ENCODE assay signal across 8 cellular contexts in the genomic region with DNA sequence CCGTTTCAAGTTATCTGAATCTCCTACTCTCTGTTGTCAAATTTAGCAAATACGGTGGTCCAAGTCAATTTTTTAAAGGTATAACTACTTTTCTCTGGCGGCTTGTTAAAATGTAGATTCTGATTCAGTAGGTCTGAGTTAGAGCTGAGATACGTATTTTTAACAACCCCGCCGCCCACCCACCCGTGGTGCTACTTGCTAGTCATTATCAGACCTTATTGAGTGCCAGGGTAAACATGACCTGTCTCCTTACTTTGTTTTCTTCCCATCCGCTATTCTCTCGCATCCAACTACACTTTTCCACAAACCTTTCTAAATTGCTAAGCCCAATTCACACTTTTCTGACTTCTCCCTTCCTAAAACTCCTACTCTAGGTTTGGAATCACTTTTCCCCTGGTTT. TPM values are rescaled to one million over a fixed set of nuclear protein-coding genes. Genes with fewer than 3 reads are reported as not detected.
A peak's percentile ranks its signal among the peaks of the same experiment; 100 is the strongest.
DNase-seq lines count a peak whose midpoint lies in the region; ATAC-seq, FAIRE-seq and TF ChIP-seq lines count a peak whose summit lies in the region.

No MANE protein-coding gene starts in this region.

- H3K36me3 Mint-ChIP-seq in activated naive CD4-positive, alpha-beta T cell treated with anti-CD3 and anti-CD28 coated beads, Interleukin-2, amount 50 U/mL, for 72 hours = peaks cover 26 to 29% of the 10 kb centered on the region in 2 donors

- ATAC-seq in heart right ventricle (no peak), HepG2 (no peak), HG03175 (IDR thresholded peaks at IDR 0.05; ENCODE audit: unreplicated experiment) (no peak), HG02642 (IDR thresholded peaks at IDR 0.05; ENCODE audit: poor library complexity, unreplicated experiment) (no peak), GM18873 (IDR thresholded peaks at IDR 0.05; ENCODE audit: low FRiP score, unreplicated experiment) (no peak)
- ATAC-seq in activated naive CD4-positive, alpha-beta T cell treated with anti-CD3 and anti-CD28 coated beads, Interleukin-2, amount 50 U/mL, for 72 hours = no peak

- peak overlapping the region; percentile 95 for H3K9ac ChIP-seq in HepG2 (ENCODE audit: insufficient read depth, low read depth, low read length)
- peak overlapping the region; percentile 96 to 99 for H3K9ac ChIP-seq in stomach smooth muscle (ENCODE audit: low read length in 2 of 2)

- H3K27ac ChIP-seq in heart right ventricle = peak overlapping the region in 9 of 10 donors; percentile 93 to 99 (median 97)
- H3K27ac ChIP-seq in HepG2 (ENCODE audit: extremely low read length, insufficient read depth, low read length) = peak overlapping the region; percentile 98
- H3K27ac ChIP-seq in stomach smooth muscle (ENCODE audit: low read length) = peak overlapping the region; percentile 96

- CTCF ChIA-PET in HepG2 (lab: Yijun Ruan, JAX; ENCODE audit: low intra/inter-chr PET ratio, low total read pairs) = no interaction called here

- intact Hi-C loops in heart right ventricle (cut with DNase I) (loop anchor here in 7 of 10 donors (1.0 to 10.0 kb wide), 6 partner anchors 9 to 55 kb away; partner anchors contain the start of genes CAAP1 (in 6 of the 7) and IFT74 (in 2 of the 7)), cardiac septum (cut with DNase I) (loop anchor here (1.0 to 2.0 kb wide), 2 partner anchors 9 to 55 kb away; partner anchors contain the start of genes CAAP1 and IFT74), HepG2 (cut with micrococcal nuclease; ENCODE audit: unreplicated experiment) (loop anchor here (1.0 kb wide), 2 partner anchors 9 to 55 kb away; partner anchors contain the start of genes CAAP1 and IFT74)

- peak overlapping the region; percentile 89 for H3K4me2 ChIP-seq in HepG2 (ENCODE audit: low read depth, low read length)

- peak overlapping the region; percentile 87 for H2AFZ ChIP-seq in HepG2 (ENCODE audit: low read length)

- H3K4me1 ChIP-seq in heart right ventricle (peaks cover 0 to 40% (median 36%) of the 10 kb centered on the region in 9 donors), HepG2 (ENCODE audit: insufficient read depth, low read length) (peaks cover 54% of the 10 kb centered on the region), stomach smooth muscle (ENCODE audit: control insufficient read depth, insufficient read depth, low read length) (peaks cover 10% of the 10 kb centered on the region)

- H3K4me3 ChIP-seq in heart right ventricle (peak overlapping the region; percentile 74 to 99 (median 94)), HepG2 (replicated peaks in 1 of 3; ENCODE audit: insufficient read depth in 1 of 3, low read depth in 2 of 3, low read length in 3 of 3) (peak overlapping the region; percentile 90 to 98 (median 93)), stomach smooth muscle (ENCODE audit: low read length in 2 of 2) (peak overlapping the region; percentile 93 to 95)

- in situ Hi-C loops in HepG2 (cut with HindIII; ENCODE audit: extremely low pct_ligation_motif_present, low pct_unique_long_range_greater_than_20kb) = no loop called here

- POLR2A ChIA-PET in HepG2 (lab: Yijun Ruan, JAX) = interaction anchor here (1.9 to 2.2 kb wide), 2 partner anchors 8 to 55 kb away, joined by 17 to 30 read pairs; partner anchors contain the start of genes CAAP1 and IFT74

- H3K79me2 ChIP-seq in HepG2 (ENCODE audit: insufficient read depth, low read length) = peaks cover 39% of the 10 kb centered on the region

- TF ChIP-seq RAD21 in HepG2 (CRISPR knock-in tag; IDR thresholded peaks at IDR 0.05) = no peak

- FAIRE-seq in HepG2 (lab: Jason Lieb, UNC) = no peak

- 2 to 5% methylated on average over 9 of the region's 9 CpGs for WGBS in heart right ventricle, 2 donors
- under 1% methylated on average over 9 of the region's 9 CpGs for WGBS in HepG2 (ENCODE audit: low lambda C conversion rate)

- H3K27me3 ChIP-seq in heart right ventricle = no peaks in the 10 kb centered on the region
- H3K27me3 ChIP-seq in HepG2 (ENCODE audit: control insufficient read depth in 1 of 2, insufficient read depth in 2 of 2, low read length in 2 of 2) = no peaks in the 10 kb centered on the region; a peak in 1 of 5 replicates
- H3K27me3 ChIP-seq in stomach smooth muscle (ENCODE audit: control insufficient read depth in 1 of 2, insufficient read depth in 2 of 2, low read length in 2 of 2) = no peaks in the 10 kb centered on the region

- H3K9me3 ChIP-seq in heart right ventricle (no peaks in the 10 kb centered on the region), HepG2 (ENCODE audit: low read length) (no peaks in the 10 kb centered on the region), stomach smooth muscle (ENCODE audit: control insufficient read depth in 2 of 2, low read length in 2 of 2) (no peaks in the 10 kb centered on the region)

- peak overlapping the region; percentile 97 to 100 for H3K27ac Mint-ChIP-seq in activated naive CD4-positive, alpha-beta T cell treated with anti-CD3 and anti-CD28 coated beads, Interleukin-2, amount 50 U/mL, for 72 hours

- no peak for DNase-seq in heart right ventricle
- no peak for DNase-seq in cardiac septum (ENCODE audit: low spot score)
- DNase-seq in activated naive CD4-positive, alpha-beta T cell treated with anti-CD3 and anti-CD28 coated beads, Interleukin-2, amount 50 U/mL, for 72 hours (ENCODE audit: low spot score in 2 of 2) = peak in 1 of 2 donors; percentile 11
- no peak for DNase-seq in HepG2 (ENCODE audit: low spot score)

- H4K20me1 ChIP-seq in HepG2 (ENCODE audit: insufficient read depth, low read length) = 0 out of 2 replicates have a peak, but pooled peaks cover 2% of the 10 kb centered on the region

- no peak for TF ChIP-seq POLR2A in HepG2 (IDR thresholded peaks at IDR 0.05; ENCODE audit: insufficient read depth in 1 of 2, low read depth in 2 of 2, low read length in 2 of 2)

- no peaks in the 10 kb centered on the region for H3K9me3 Mint-ChIP-seq in activated naive CD4-positive, alpha-beta T cell treated with anti-CD3 and anti-CD28 coated beads, Interleukin-2, amount 50 U/mL, for 72 hours

- TSS peak; percentile 87 for BruUV-seq in HepG2 (replicated peaks; lab: Mats Ljungman, UMichigan)

- peaks cover 0 to 6% (median 0%) of the 10 kb centered on the region in 9 donors for H3K36me3 ChIP-seq in heart right ventricle
- H3K36me3 ChIP-seq in HepG2 (replicated peaks in 1 of 2; ENCODE audit: control insufficient read depth in 1 of 2, insufficient read depth in 2 of 2, low read length in 2 of 2) = no peaks in the 10 kb centered on the region
- H3K36me3 ChIP-seq in stomach smooth muscle (ENCODE audit: control insufficient read depth in 2 of 2, insufficient read depth in 2 of 2, low read length in 2 of 2) = peaks cover 0 to 5% of the 10 kb centered on the region in 2 donors

- no peak for TF ChIP-seq CTCF in heart right ventricle (IDR thresholded peaks at IDR 0.05)
- TF ChIP-seq CTCF in HepG2 (CRISPR knock-in tag; IDR thresholded peaks at IDR 0.05) = no peak

- TF ChIP-seq EP300 in HepG2 (IDR thresholded peaks at IDR 0.05; ENCODE audit: low read depth in 2 of 2, low read length in 2 of 2) (no peak), HepG2 (CRISPR knock-in tag; IDR thresholded peaks at IDR 0.05; ENCODE audit: borderline replicate concordance) (no peak)

RNA-seq across cellular contexts. Expression of gene PLAA, which starts 0.7 kb away (rescaled TPM):
- 10 to 100 TPM; 30.9 to 40.4 (median 34.9) TPM for total RNA-seq in heart right ventricle
- polyA plus RNA-seq in heart right ventricle = 10 to 100 TPM in 1 of 2 donors, 1 to 10 TPM in 1; 9.1 to 14.8 TPM
- 31.5 TPM for total RNA-seq in cardiac septum
- total RNA-seq in activated naive CD4-positive, alpha-beta T cell treated with anti-CD3 and anti-CD28 coated beads, Interleukin-2, amount 50 U/mL, for 72 hours = 10 to 100 TPM; 31.5 to 52.6 TPM
- total RNA-seq in HepG2 (2016; rRNA removed; fragmentation: Illumina TruSeq; extraction: Trizol) = 22.9 and 25.2 TPM in 2 replicates
- total RNA-seq in HepG2 (2016; cell fraction: cytosol; rRNA removed; fragmentation: Illumina TruSeq; extraction: Trizol; ENCODE audit: low read depth) = 7.1 and 7.5 TPM in 2 replicates
- 22.9 and 28.5 TPM in 2 replicates for total RNA-seq in HepG2 (2016; cell fraction: insoluble cytoplasmic fraction; rRNA removed; fragmentation: Illumina TruSeq; extraction: Trizol)
- total RNA-seq in HepG2 (2016; cell fraction: membrane; rRNA removed; fragmentation: Illumina TruSeq; extraction: Trizol) = 10.3 and 15.0 TPM in 2 replicates
- 16.3 and 26.5 TPM in 2 replicates for total RNA-seq in HepG2 (2016; cell fraction: nucleus; rRNA removed; fragmentation: Illumina TruSeq; extraction: Trizol)
- 5.4 and 5.8 TPM in 2 replicates for polyA plus RNA-seq in HepG2 (2011; rRNA removed)
- polyA plus RNA-seq in HepG2 (2011; cell fraction: cytosol; rRNA removed) = 3.4 and 5.1 TPM in 2 replicates
- polyA plus RNA-seq in HepG2 (2011; cell fraction: nucleus; rRNA removed) = 5.6 and 6.9 TPM in 2 replicates
- polyA plus RNA-seq in HepG2 (2012) = 14.1 and 15.6 TPM in 2 replicates
- polyA plus RNA-seq in HepG2 (2016; cell fraction: cytosol; fragmentation: Illumina TruSeq; extraction: Trizol; ENCODE audit: low read depth) = 2.0 and 3.2 TPM in 2 replicates
- polyA plus RNA-seq in HepG2 (2016; cell fraction: insoluble cytoplasmic fraction; fragmentation: Illumina TruSeq; extraction: Trizol; ENCODE audit: low read depth) = 20.3 and 21.6 TPM in 2 replicates
- polyA plus RNA-seq in HepG2 (2016; cell fraction: membrane; fragmentation: Illumina TruSeq; extraction: Trizol; ENCODE audit: low read depth) = 3.5 and 5.1 TPM in 2 replicates
- polyA plus RNA-seq in HepG2 (2016; cell fraction: nucleus; fragmentation: Illumina TruSeq; extraction: Trizol; ENCODE audit: insufficient read depth, low read depth) = 12.2 and 14.5 TPM in 2 replicates
- 6.9 and 17.7 TPM in 2 replicates for polyA minus RNA-seq in HepG2 (2011; rRNA and poly(A)+ RNA removed; ENCODE audit: low replicate concordance)
- 11.3 and 15.9 TPM in 2 replicates for polyA minus RNA-seq in HepG2 (2011; cell fraction: cytosol; rRNA and poly(A)+ RNA removed)
- polyA minus RNA-seq in HepG2 (2011; cell fraction: nucleus; rRNA and poly(A)+ RNA removed) = 30.4 and 30.7 TPM in 2 replicates

RNA-seq across cellular contexts. Expression of gene IFT74, which starts 8.5 kb away (rescaled TPM):
- 10 to 100 TPM in 8 of 10 donors, 1 to 10 TPM in 2; 7.3 to 13.4 (median 11.0) TPM for total RNA-seq in heart right ventricle
- polyA plus RNA-seq in heart right ventricle = 1 to 10 TPM; 5.8 to 7.2 TPM
- total RNA-seq in cardiac septum = 8.7 TPM
- 1 to 10 TPM; 8.9 to 9.3 TPM for total RNA-seq in activated naive CD4-positive, alpha-beta T cell treated with anti-CD3 and anti-CD28 coated beads, Interleukin-2, amount 50 U/mL, for 72 hours
- 12.3 and 18.5 TPM in 2 replicates for total RNA-seq in HepG2 (2016; rRNA removed; fragmentation: Illumina TruSeq; extraction: Trizol)
- total RNA-seq in HepG2 (2016; cell fraction: cytosol; rRNA removed; fragmentation: Illumina TruSeq; extraction: Trizol; ENCODE audit: low read depth) = 3.9 and 4.4 TPM in 2 replicates
- 12.4 and 17.3 TPM in 2 replicates for total RNA-seq in HepG2 (2016; cell fraction: insoluble cytoplasmic fraction; rRNA removed; fragmentation: Illumina TruSeq; extraction: Trizol)
- 3.6 and 3.8 TPM in 2 replicates for total RNA-seq in HepG2 (2016; cell fraction: membrane; rRNA removed; fragmentation: Illumina TruSeq; extraction: Trizol)
- total RNA-seq in HepG2 (2016; cell fraction: nucleus; rRNA removed; fragmentation: Illumina TruSeq; extraction: Trizol) = 14.3 and 17.7 TPM in 2 replicates
- 2.8 and 4.2 TPM in 2 replicates for polyA plus RNA-seq in HepG2 (2011; rRNA removed)
- polyA plus RNA-seq in HepG2 (2011; cell fraction: cytosol; rRNA removed) = 1.8 and 2.6 TPM in 2 replicates
- polyA plus RNA-seq in HepG2 (2011; cell fraction: nucleus; rRNA removed) = 1.3 and 1.8 TPM in 2 replicates
- polyA plus RNA-seq in HepG2 (2012) = 4.0 and 6.7 TPM in 2 replicates
- polyA plus RNA-seq in HepG2 (2016; cell fraction: cytosol; fragmentation: Illumina TruSeq; extraction: Trizol; ENCODE audit: low read depth) = 0.68 and 1.1 TPM in 2 replicates
- 15.8 and 16.8 TPM in 2 replicates for polyA plus RNA-seq in HepG2 (2016; cell fraction: insoluble cytoplasmic fraction; fragmentation: Illumina TruSeq; extraction: Trizol; ENCODE audit: low read depth)
- polyA plus RNA-seq in HepG2 (2016; cell fraction: membrane; fragmentation: Illumina TruSeq; extraction: Trizol; ENCODE audit: low read depth) = 1.4 and 1.6 TPM in 2 replicates
- 9.1 TPM in 2 replicates for polyA plus RNA-seq in HepG2 (2016; cell fraction: nucleus; fragmentation: Illumina TruSeq; extraction: Trizol; ENCODE audit: insufficient read depth, low read depth)
- 3.6 and 5.7 TPM in 2 replicates for polyA minus RNA-seq in HepG2 (2011; rRNA and poly(A)+ RNA removed; ENCODE audit: low replicate concordance)
- 2.6 and 4.9 TPM in 2 replicates for polyA minus RNA-seq in HepG2 (2011; cell fraction: cytosol; rRNA and poly(A)+ RNA removed)
- 21.4 and 22.8 TPM in 2 replicates for polyA minus RNA-seq in HepG2 (2011; cell fraction: nucleus; rRNA and poly(A)+ RNA removed)

RNA-seq across cellular contexts. Expression of gene CAAP1, which starts 55.1 kb away (rescaled TPM):
- 1 to 10 TPM; 4.1 to 9.9 (median 7.6) TPM for total RNA-seq in heart right ventricle
- polyA plus RNA-seq in heart right ventricle = 10 to 100 TPM in 1 of 2 donors, 1 to 10 TPM in 1; 4.6 to 12.2 TPM
- 8.3 TPM for total RNA-seq in cardiac septum
- 10 to 100 TPM; 10.5 to 21.7 TPM for total RNA-seq in activated naive CD4-positive, alpha-beta T cell treated with anti-CD3 and anti-CD28 coated beads, Interleukin-2, amount 50 U/mL, for 72 hours
- total RNA-seq in HepG2 (2016; rRNA removed; fragmentation: Illumina TruSeq; extraction: Trizol) = 34.8 and 40.2 TPM in 2 replicates
- total RNA-seq in HepG2 (2016; cell fraction: cytosol; rRNA removed; fragmentation: Illumina TruSeq; extraction: Trizol; ENCODE audit: low read depth) = 9.9 and 10.3 TPM in 2 replicates
- total RNA-seq in HepG2 (2016; cell fraction: insoluble cytoplasmic fraction; rRNA removed; fragmentation: Illumina TruSeq; extraction: Trizol) = 35.5 and 35.8 TPM in 2 replicates
- total RNA-seq in HepG2 (2016; cell fraction: membrane; rRNA removed; fragmentation: Illumina TruSeq; extraction: Trizol) = 11.9 and 14.0 TPM in 2 replicates
- total RNA-seq in HepG2 (2016; cell fraction: nucleus; rRNA removed; fragmentation: Illumina TruSeq; extraction: Trizol) = 21.5 and 24.0 TPM in 2 replicates
- 10.5 and 10.9 TPM in 2 replicates for polyA plus RNA-seq in HepG2 (2011; rRNA removed)
- 10.1 and 10.9 TPM in 2 replicates for polyA plus RNA-seq in HepG2 (2011; cell fraction: cytosol; rRNA removed)
- polyA plus RNA-seq in HepG2 (2011; cell fraction: nucleus; rRNA removed) = 11.4 and 12.3 TPM in 2 replicates
- polyA plus RNA-seq in HepG2 (2012) = 13.0 and 15.7 TPM in 2 replicates
- polyA plus RNA-seq in HepG2 (2016; cell fraction: cytosol; fragmentation: Illumina TruSeq; extraction: Trizol; ENCODE audit: low read depth) = 1.9 and 2.2 TPM in 2 replicates
- polyA plus RNA-seq in HepG2 (2016; cell fraction: insoluble cytoplasmic fraction; fragmentation: Illumina TruSeq; extraction: Trizol; ENCODE audit: low read depth) = 33.8 and 34.9 TPM in 2 replicates
- polyA plus RNA-seq in HepG2 (2016; cell fraction: membrane; fragmentation: Illumina TruSeq; extraction: Trizol; ENCODE audit: low read depth) = 7.2 and 7.7 TPM in 2 replicates
- 28.1 and 30.6 TPM in 2 replicates for polyA plus RNA-seq in HepG2 (2016; cell fraction: nucleus; fragmentation: Illumina TruSeq; extraction: Trizol; ENCODE audit: insufficient read depth, low read depth)
- 5.7 and 8.0 TPM in 2 replicates for polyA minus RNA-seq in HepG2 (2011; rRNA and poly(A)+ RNA removed; ENCODE audit: low replicate concordance)
- polyA minus RNA-seq in HepG2 (2011; cell fraction: cytosol; rRNA and poly(A)+ RNA removed) = 13.4 and 14.7 TPM in 2 replicates
- 22.5 and 26.7 TPM in 2 replicates for polyA minus RNA-seq in HepG2 (2011; cell fraction: nucleus; rRNA and poly(A)+ RNA removed)

RNA-seq across cellular contexts. Expression of gene LRRC19, which starts 57.7 kb away (rescaled TPM):
- total RNA-seq in heart right ventricle (not detected), cardiac septum (not detected), HepG2 (2016; rRNA removed; fragmentation: Illumina TruSeq; extraction: Trizol) (not detected in 2 replicates)
- polyA plus RNA-seq in heart right ventricle (not detected), HepG2 (2011; rRNA removed) (not detected in 2 replicates)
- not detected for total RNA-seq in activated naive CD4-positive, alpha-beta T cell treated with anti-CD3 and anti-CD28 coated beads, Interleukin-2, amount 50 U/mL, for 72 hours
- total RNA-seq in HepG2 (2016; cell fraction: cytosol; rRNA removed; fragmentation: Illumina TruSeq; extraction: Trizol; ENCODE audit: low read depth) = not detected in 2 replicates
- total RNA-seq in HepG2 (2016; cell fraction: insoluble cytoplasmic fraction; rRNA removed; fragmentation: Illumina TruSeq; extraction: Trizol) = not detected in 2 replicates
- not detected in 2 replicates for total RNA-seq in HepG2 (2016; cell fraction: membrane; rRNA removed; fragmentation: Illumina TruSeq; extraction: Trizol)
- not detected in 2 replicates for total RNA-seq in HepG2 (2016; cell fraction: nucleus; rRNA removed; fragmentation: Illumina TruSeq; extraction: Trizol)
- polyA plus RNA-seq in HepG2 (2011; cell fraction: cytosol; rRNA removed) = not detected in 2 replicates
- polyA plus RNA-seq in HepG2 (2011; cell fraction: nucleus; rRNA removed) = not detected in 2 replicates
- not detected in 2 replicates for polyA plus RNA-seq in HepG2 (2012)
- polyA plus RNA-seq in HepG2 (2016; cell fraction: cytosol; fragmentation: Illumina TruSeq; extraction: Trizol; ENCODE audit: low read depth) = not detected in 2 replicates
- not detected in 2 replicates for polyA plus RNA-seq in HepG2 (2016; cell fraction: insoluble cytoplasmic fraction; fragmentation: Illumina TruSeq; extraction: Trizol; ENCODE audit: low read depth)
- polyA plus RNA-seq in HepG2 (2016; cell fraction: membrane; fragmentation: Illumina TruSeq; extraction: Trizol; ENCODE audit: low read depth) = not detected in 2 replicates
- not detected in 2 replicates for polyA plus RNA-seq in HepG2 (2016; cell fraction: nucleus; fragmentation: Illumina TruSeq; extraction: Trizol; ENCODE audit: insufficient read depth, low read depth)
- not detected in 2 replicates for polyA minus RNA-seq in HepG2 (2011; rRNA and poly(A)+ RNA removed; ENCODE audit: low replicate concordance)
- not detected in 2 replicates for polyA minus RNA-seq in HepG2 (2011; cell fraction: cytosol; rRNA and poly(A)+ RNA removed)
- not detected in 2 replicates for polyA minus RNA-seq in HepG2 (2011; cell fraction: nucleus; rRNA and poly(A)+ RNA removed)
